1 cellular context compared by ENCODE assay signal in the genomic region with DNA sequence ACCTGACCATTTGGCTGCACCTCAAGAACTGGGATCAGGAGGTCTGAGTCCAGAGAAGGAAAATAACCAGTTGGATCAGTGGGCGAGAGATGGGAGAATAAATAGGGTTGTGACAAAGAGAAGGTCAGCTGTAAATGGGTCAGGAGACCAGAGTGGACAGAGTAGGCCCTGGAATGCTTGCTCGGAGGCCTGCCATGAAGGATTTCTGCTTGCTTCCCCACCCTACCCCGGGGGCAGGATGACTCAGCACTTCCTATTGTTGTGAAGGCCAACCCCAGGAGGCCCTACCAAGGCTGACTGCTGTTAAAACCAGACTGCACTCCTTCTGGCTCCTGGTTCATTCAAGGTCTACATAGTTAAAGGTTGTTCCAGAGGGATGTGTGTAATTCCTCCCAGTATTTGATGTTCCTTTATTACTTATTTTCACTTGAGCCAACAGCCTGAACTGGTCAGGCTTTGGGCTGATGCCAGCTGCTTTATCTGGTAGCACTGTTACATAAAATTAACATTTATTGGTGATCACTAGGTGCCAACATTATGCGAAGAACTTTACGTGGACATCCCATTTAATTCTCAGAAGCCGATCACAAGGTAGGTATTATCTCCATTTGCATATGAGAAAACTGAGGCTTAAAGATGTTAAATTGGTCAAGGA.
TF ChIP-seq lines count a peak whose summit lies in the region.

No MANE protein-coding gene starts in this region.

TF ChIP-seq in K562, 482 proteins besides CTCF, POLR2A, EP300 and RAD21 (continued from another document and continues in another):
- TF ChIP-seq, protein P1, sequence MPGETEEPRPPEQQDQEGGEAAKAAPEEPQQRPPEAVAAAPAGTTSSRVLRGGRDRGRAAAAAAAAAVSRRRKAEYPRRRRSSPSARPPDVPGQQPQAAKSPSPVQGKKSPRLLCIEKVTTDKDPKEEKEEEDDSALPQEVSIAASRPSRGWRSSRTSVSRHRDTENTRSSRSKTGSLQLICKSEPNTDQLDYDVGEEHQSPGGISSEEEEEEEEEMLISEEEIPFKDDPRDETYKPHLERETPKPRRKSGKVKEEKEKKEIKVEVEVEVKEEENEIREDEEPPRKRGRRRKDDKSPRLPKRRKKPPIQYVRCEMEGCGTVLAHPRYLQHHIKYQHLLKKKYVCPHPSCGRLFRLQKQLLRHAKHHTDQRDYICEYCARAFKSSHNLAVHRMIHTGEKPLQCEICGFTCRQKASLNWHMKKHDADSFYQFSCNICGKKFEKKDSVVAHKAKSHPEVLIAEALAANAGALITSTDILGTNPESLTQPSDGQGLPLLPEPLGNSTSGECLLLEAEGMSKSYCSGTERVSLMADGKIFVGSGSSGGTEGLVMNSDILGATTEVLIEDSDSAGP (CRISPR knock-in tag; IDR thresholded peaks at IDR 0.05) = no peak
- TF ChIP-seq ZNF668 (CRISPR knock-in tag; IDR thresholded peaks at IDR 0.05) (0 out of 2 replicates have a peak, but pooled peaks have one; percentile 21), GABPA (tag; conservative IDR thresholded peaks at IDR 0.05; ENCODE audit: low read depth) (0 out of 2 replicates have a peak, but pooled peaks have one; percentile 8), SMARCC2 (IDR thresholded peaks at IDR 0.05; ENCODE audit: low read depth) (peak; percentile 57; the same call in 1 of the 2 replicates), ZNF274 (IDR thresholded peaks at IDR 0.05; ENCODE audit: borderline replicate concordance, low read depth, low read length) (no peak), LEF1 (IDR thresholded peaks at IDR 0.05) (peak; percentile 61; the same call in 1 of the 2 replicates), SRSF3 (IDR thresholded peaks at IDR 0.05; ENCODE audit: insufficient read depth, low read length) (no peak), KDM5B (IDR thresholded peaks at IDR 0.05; ENCODE audit: insufficient replicate concordance, low read depth, low read length) (no peak), DMBX1 (CRISPR knock-in tag; IDR thresholded peaks at IDR 0.05; ENCODE audit: borderline replicate concordance) (peak; percentile 77; the same call in 1 of the 2 replicates), RNF2 (IDR thresholded peaks at IDR 0.05) (0 out of 2 replicates have a peak, but pooled peaks have one; percentile 37), ZBTB1 (CRISPR knock-in tag; IDR thresholded peaks at IDR 0.05; ENCODE audit: borderline replicate concordance, low read depth) (no peak), ARID1B (IDR thresholded peaks at IDR 0.05) (peak; percentile 70), ATF7 (IDR thresholded peaks at IDR 0.05) (peak; percentile 23; the same call in 1 of the 2 replicates), HDAC8 (tag; IDR thresholded peaks at IDR 0.05) (0 out of 2 replicates have a peak, but pooled peaks have one; percentile 19), SMAD4 (CRISPR knock-in tag; conservative IDR thresholded peaks at IDR 0.05) (peak; percentile 78), PHF20 (IDR thresholded peaks at IDR 0.05; ENCODE audit: partially characterized antibody) (peak; percentile 44), GABPB2 (CRISPR knock-in tag; conservative IDR thresholded peaks at IDR 0.05) (no peak), TBP (optimal IDR thresholded peaks at IDR 0.05; ENCODE audit: low read depth, low read length) (peak; percentile 14), ELF1 (tag; IDR thresholded peaks at IDR 0.05) (peak; percentile 31; the same call in 1 of the 2 replicates), MAFK (IDR thresholded peaks at IDR 0.05; ENCODE audit: low read length) (peak; percentile 98), ETS2 (tag; IDR thresholded peaks at IDR 0.05; ENCODE audit: borderline replicate concordance, poor library complexity, severe bottlenecking) (no peak), ZNF239 (CRISPR knock-in tag; IDR thresholded peaks at IDR 0.05) (peak; percentile 42; the same call in 1 of the 2 replicates), NFIC (IDR thresholded peaks at IDR 0.05) (peak; percentile 56), NR4A1 (CRISPR knock-in tag; IDR thresholded peaks at IDR 0.05) (no peak), NR4A1 (tag; IDR thresholded peaks at IDR 0.05) (peak; percentile 61; the same call in 1 of the 2 replicates), FOXP1 (CRISPR knock-in tag; IDR thresholded peaks at IDR 0.05) (no peak), RB1 (IDR thresholded peaks at IDR 0.05; ENCODE audit: low read depth) (no peak), LARP7 (IDR thresholded peaks at IDR 0.05) (no peak), ZEB2 (IDR thresholded peaks at IDR 0.05) (no peak; the same call in 1 of the 2 replicates), BCOR (IDR thresholded peaks at IDR 0.05) (no peak), SMAD3 (CRISPR knock-in tag; conservative IDR thresholded peaks at IDR 0.05) (peak; percentile 56; the same call in 1 of the 2 replicates), BRD9 (IDR thresholded peaks at IDR 0.05; ENCODE audit: low read depth, partially characterized antibody) (peak; percentile 39), DPF2 (IDR thresholded peaks at IDR 0.05) (peak; percentile 83), KHSRP (IDR thresholded peaks at IDR 0.05) (no peak), SMARCE1 (IDR thresholded peaks at IDR 0.05) (peak; percentile 76), ZBTB17 (CRISPR knock-in tag; IDR thresholded peaks at IDR 0.05) (peak; percentile 77), ZKSCAN1 (IDR thresholded peaks at IDR 0.05; ENCODE audit: low read depth, low read length) (no peak)
- TF ChIP-seq, protein P2, sequence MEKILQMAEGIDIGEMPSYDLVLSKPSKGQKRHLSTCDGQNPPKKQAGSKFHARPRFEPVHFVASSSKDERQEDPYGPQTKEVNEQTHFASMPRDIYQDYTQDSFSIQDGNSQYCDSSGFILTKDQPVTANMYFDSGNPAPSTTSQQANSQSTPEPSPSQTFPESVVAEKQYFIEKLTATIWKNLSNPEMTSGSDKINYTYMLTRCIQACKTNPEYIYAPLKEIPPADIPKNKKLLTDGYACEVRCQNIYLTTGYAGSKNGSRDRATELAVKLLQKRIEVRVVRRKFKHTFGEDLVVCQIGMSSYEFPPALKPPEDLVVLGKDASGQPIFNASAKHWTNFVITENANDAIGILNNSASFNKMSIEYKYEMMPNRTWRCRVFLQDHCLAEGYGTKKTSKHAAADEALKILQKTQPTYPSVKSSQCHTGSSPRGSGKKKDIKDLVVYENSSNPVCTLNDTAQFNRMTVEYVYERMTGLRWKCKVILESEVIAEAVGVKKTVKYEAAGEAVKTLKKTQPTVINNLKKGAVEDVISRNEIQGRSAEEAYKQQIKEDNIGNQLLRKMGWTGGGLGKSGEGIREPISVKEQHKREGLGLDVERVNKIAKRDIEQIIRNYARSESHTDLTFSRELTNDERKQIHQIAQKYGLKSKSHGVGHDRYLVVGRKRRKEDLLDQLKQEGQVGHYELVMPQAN (IDR thresholded peaks at IDR 0.05; ENCODE audit: borderline replicate concordance) = no peak
- TF ChIP-seq, protein P3, sequence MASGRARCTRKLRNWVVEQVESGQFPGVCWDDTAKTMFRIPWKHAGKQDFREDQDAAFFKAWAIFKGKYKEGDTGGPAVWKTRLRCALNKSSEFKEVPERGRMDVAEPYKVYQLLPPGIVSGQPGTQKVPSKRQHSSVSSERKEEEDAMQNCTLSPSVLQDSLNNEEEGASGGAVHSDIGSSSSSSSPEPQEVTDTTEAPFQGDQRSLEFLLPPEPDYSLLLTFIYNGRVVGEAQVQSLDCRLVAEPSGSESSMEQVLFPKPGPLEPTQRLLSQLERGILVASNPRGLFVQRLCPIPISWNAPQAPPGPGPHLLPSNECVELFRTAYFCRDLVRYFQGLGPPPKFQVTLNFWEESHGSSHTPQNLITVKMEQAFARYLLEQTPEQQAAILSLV (tag; IDR thresholded peaks at IDR 0.05) = peak; percentile 19; the same call in 1 of the 2 replicates
- TF ChIP-seq, protein P4, sequence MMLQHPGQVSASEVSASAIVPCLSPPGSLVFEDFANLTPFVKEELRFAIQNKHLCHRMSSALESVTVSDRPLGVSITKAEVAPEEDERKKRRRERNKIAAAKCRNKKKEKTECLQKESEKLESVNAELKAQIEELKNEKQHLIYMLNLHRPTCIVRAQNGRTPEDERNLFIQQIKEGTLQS (IDR thresholded peaks at IDR 0.05) = peak; percentile 72
- TF ChIP-seq, protein P4 (CRISPR knock-in tag; conservative IDR thresholded peaks at IDR 0.05) = no peak
- TF ChIP-seq, protein P5, sequence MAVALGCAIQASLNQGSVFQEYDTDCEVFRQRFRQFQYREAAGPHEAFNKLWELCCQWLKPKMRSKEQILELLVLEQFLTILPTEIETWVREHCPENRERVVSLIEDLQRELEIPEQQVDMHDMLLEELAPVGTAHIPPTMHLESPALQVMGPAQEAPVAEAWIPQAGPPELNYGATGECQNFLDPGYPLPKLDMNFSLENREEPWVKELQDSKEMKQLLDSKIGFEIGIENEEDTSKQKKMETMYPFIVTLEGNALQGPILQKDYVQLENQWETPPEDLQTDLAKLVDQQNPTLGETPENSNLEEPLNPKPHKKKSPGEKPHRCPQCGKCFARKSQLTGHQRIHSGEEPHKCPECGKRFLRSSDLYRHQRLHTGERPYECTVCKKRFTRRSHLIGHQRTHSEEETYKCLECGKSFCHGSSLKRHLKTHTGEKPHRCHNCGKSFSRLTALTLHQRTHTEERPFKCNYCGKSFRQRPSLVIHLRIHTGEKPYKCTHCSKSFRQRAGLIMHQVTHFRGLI (CRISPR knock-in tag; IDR thresholded peaks at IDR 0.05) = no peak
- TF ChIP-seq, protein P6, sequence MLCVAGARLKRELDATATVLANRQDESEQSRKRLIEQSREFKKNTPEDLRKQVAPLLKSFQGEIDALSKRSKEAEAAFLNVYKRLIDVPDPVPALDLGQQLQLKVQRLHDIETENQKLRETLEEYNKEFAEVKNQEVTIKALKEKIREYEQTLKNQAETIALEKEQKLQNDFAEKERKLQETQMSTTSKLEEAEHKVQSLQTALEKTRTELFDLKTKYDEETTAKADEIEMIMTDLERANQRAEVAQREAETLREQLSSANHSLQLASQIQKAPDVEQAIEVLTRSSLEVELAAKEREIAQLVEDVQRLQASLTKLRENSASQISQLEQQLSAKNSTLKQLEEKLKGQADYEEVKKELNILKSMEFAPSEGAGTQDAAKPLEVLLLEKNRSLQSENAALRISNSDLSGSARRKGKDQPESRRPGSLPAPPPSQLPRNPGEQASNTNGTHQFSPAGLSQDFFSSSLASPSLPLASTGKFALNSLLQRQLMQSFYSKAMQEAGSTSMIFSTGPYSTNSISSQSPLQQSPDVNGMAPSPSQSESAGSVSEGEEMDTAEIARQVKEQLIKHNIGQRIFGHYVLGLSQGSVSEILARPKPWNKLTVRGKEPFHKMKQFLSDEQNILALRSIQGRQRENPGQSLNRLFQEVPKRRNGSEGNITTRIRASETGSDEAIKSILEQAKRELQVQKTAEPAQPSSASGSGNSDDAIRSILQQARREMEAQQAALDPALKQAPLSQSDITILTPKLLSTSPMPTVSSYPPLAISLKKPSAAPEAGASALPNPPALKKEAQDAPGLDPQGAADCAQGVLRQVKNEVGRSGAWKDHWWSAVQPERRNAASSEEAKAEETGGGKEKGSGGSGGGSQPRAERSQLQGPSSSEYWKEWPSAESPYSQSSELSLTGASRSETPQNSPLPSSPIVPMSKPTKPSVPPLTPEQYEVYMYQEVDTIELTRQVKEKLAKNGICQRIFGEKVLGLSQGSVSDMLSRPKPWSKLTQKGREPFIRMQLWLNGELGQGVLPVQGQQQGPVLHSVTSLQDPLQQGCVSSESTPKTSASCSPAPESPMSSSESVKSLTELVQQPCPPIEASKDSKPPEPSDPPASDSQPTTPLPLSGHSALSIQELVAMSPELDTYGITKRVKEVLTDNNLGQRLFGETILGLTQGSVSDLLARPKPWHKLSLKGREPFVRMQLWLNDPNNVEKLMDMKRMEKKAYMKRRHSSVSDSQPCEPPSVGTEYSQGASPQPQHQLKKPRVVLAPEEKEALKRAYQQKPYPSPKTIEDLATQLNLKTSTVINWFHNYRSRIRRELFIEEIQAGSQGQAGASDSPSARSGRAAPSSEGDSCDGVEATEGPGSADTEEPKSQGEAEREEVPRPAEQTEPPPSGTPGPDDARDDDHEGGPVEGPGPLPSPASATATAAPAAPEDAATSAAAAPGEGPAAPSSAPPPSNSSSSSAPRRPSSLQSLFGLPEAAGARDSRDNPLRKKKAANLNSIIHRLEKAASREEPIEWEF (CRISPR knock-in tag; IDR thresholded peaks at IDR 0.05) = no peak
- TF ChIP-seq, protein P7, sequence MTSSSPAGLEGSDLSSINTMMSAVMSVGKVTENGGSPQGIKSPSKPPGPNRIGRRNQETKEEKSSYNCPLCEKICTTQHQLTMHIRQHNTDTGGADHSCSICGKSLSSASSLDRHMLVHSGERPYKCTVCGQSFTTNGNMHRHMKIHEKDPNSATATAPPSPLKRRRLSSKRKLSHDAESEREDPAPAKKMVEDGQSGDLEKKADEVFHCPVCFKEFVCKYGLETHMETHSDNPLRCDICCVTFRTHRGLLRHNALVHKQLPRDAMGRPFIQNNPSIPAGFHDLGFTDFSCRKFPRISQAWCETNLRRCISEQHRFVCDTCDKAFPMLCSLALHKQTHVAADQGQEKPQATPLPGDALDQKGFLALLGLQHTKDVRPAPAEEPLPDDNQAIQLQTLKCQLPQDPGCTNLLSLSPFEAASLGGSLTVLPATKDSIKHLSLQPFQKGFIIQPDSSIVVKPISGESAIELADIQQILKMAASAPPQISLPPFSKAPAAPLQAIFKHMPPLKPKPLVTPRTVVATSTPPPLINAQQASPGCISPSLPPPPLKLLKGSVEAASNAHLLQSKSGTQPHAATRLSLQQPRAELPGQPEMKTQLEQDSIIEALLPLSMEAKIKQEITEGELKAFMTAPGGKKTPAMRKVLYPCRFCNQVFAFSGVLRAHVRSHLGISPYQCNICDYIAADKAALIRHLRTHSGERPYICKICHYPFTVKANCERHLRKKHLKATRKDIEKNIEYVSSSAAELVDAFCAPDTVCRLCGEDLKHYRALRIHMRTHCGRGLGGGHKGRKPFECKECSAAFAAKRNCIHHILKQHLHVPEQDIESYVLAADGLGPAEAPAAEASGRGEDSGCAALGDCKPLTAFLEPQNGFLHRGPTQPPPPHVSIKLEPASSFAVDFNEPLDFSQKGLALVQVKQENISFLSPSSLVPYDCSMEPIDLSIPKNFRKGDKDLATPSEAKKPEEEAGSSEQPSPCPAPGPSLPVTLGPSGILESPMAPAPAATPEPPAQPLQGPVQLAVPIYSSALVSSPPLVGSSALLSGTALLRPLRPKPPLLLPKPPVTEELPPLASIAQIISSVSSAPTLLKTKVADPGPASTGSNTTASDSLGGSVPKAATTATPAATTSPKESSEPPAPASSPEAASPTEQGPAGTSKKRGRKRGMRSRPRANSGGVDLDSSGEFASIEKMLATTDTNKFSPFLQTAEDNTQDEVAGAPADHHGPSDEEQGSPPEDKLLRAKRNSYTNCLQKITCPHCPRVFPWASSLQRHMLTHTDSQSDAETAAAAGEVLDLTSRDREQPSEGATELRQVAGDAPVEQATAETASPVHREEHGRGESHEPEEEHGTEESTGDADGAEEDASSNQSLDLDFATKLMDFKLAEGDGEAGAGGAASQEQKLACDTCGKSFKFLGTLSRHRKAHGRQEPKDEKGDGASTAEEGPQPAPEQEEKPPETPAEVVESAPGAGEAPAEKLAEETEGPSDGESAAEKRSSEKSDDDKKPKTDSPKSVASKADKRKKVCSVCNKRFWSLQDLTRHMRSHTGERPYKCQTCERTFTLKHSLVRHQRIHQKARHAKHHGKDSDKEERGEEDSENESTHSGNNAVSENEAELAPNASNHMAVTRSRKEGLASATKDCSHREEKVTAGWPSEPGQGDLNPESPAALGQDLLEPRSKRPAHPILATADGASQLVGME (CRISPR knock-in tag; IDR thresholded peaks at IDR 0.05) = peak; percentile 82; the same call in 1 of the 2 replicates
